Comparison of ENCODE assay signal across 19 cellular contexts in the genomic region with DNA sequence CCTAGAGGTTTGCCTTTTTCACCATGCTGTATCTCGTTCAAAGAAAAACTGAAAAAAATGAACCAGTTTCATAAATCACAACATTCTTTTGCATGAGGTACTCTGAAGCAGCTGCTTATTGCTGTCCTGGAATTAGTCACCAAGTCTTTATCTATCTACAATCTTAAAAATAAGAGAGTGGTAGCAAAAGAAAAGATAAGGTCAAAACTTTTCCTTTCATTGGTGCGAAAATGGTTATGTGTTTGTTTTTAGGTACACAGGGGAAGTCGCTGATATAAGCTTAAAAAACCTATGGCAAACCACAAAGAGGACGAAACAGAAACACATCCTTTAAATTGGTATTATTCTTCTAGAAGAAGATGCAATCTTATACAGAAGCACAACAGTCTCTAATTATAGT. TPM values are rescaled to one million over a fixed set of nuclear protein-coding genes. Genes with fewer than 3 reads are reported as not detected.
DNase-seq lines count a peak whose midpoint lies in the region; ATAC-seq and TF ChIP-seq lines count a peak whose summit lies in the region.
"Had no signal": no experiment of that assay in that cellular context is flagged by ENCODE, and none has a peak within 500 bp of the region (broad histone marks: within the 10 kb centered on the region; RNA-seq: fewer than 3 reads in every experiment).

No MANE protein-coding gene starts in this region.

- H3K4me3 Mint-ChIP-seq in activated T-cell treated with anti-CD3 and anti-CD28 coated beads, Interleukin-2, amount 50 U/mL, for 24 hours = no peak overlapping the region
- H3K4me3 Mint-ChIP-seq: H9 had no signal

- no peak overlapping the region for H3K27ac Mint-ChIP-seq in activated T-cell treated with anti-CD3 and anti-CD28 coated beads, Interleukin-2, amount 50 U/mL, for 24 hours

- no peak for TF ChIP-seq CTCF in GM20000 (IDR thresholded peaks at IDR 0.05; ENCODE audit: extremely low read depth, missing control alignments)

- H3K27me3 Mint-ChIP-seq in activated T-cell treated with anti-CD3 and anti-CD28 coated beads, Interleukin-2, amount 50 U/mL, for 24 hours = no peaks in the 10 kb centered on the region

- H3K9me3 Mint-ChIP-seq in activated T-cell treated with anti-CD3 and anti-CD28 coated beads, Interleukin-2, amount 50 U/mL, for 24 hours = no peaks in the 10 kb centered on the region
- H3K9me3 Mint-ChIP-seq: H9 had no signal

- DNase-seq in GM20000 (ENCODE audit: low spot score) = peak; percentile 27
- no peak for DNase-seq in activated T-cell treated with anti-CD3 and anti-CD28 coated beads, Interleukin-2, amount 50 U/mL, for 24 hours
- no peak for DNase-seq in occipital lobe (lab: John Stamatoyannopoulos, UW)
- no peak for DNase-seq in cardiac septum (ENCODE audit: low spot score)
- no peak for DNase-seq in foreskin melanocyte
- DNase-seq: activated CD4-positive, alpha-beta T cell treated with anti-CD3 and anti-CD28 coated beads for 1 hour; activated naive CD4-positive, alpha-beta T cell treated with anti-CD3 and anti-CD28 coated beads, Interleukin-2, amount 50 U/mL, for 16 hours; cortex of kidney; H9; left ventricle myocardium inferior; NCI-H1930; NCI-H510A; PC-3; stimulated activated CD4-positive, alpha-beta T cell treated with anti-CD3 and anti-CD28 coated beads, Interleukin-4, amount 100 ng/mL, for 4 hours had no signal

- ATAC-seq in GM18511 (IDR thresholded peaks at IDR 0.05; ENCODE audit: unreplicated experiment) = peak; percentile 70
- peak; percentile 54 for ATAC-seq in HG02759 (IDR thresholded peaks at IDR 0.05; ENCODE audit: unreplicated experiment)
- peak; percentile 70 for ATAC-seq in HG03575 (IDR thresholded peaks at IDR 0.05; ENCODE audit: extremely low read depth, insufficient number of reproducible peaks, low FRiP score, unreplicated experiment)
- ATAC-seq: PC-3 had no signal

- peaks cover 10% of the 10 kb centered on the region for H3K4me1 Mint-ChIP-seq in activated T-cell treated with anti-CD3 and anti-CD28 coated beads, Interleukin-2, amount 50 U/mL, for 24 hours (ENCODE audit: low read depth)

- H3K36me3 Mint-ChIP-seq in activated T-cell treated with anti-CD3 and anti-CD28 coated beads, Interleukin-2, amount 50 U/mL, for 24 hours (ENCODE audit: low read depth) = peaks cover 92% of the 10 kb centered on the region

- intact Hi-C loops in cardiac septum (cut with DNase I) = no loop called here

RNA-seq across cellular contexts. Expression of gene OBI1, which starts 20.7 kb away (rescaled TPM):
- total RNA-seq in occipital lobe (76.0 TPM), cardiac septum (9.7 TPM)

RNA-seq across cellular contexts. Expression of gene POU4F1, which starts 34.9 kb away (rescaled TPM):
- total RNA-seq in occipital lobe (under 0.01 TPM), cardiac septum (0.11 TPM)
- total RNA-seq: left ventricle myocardium inferior, MCF 10A, osteocyte, PC-3 had no signal
